In the genomic region with DNA sequence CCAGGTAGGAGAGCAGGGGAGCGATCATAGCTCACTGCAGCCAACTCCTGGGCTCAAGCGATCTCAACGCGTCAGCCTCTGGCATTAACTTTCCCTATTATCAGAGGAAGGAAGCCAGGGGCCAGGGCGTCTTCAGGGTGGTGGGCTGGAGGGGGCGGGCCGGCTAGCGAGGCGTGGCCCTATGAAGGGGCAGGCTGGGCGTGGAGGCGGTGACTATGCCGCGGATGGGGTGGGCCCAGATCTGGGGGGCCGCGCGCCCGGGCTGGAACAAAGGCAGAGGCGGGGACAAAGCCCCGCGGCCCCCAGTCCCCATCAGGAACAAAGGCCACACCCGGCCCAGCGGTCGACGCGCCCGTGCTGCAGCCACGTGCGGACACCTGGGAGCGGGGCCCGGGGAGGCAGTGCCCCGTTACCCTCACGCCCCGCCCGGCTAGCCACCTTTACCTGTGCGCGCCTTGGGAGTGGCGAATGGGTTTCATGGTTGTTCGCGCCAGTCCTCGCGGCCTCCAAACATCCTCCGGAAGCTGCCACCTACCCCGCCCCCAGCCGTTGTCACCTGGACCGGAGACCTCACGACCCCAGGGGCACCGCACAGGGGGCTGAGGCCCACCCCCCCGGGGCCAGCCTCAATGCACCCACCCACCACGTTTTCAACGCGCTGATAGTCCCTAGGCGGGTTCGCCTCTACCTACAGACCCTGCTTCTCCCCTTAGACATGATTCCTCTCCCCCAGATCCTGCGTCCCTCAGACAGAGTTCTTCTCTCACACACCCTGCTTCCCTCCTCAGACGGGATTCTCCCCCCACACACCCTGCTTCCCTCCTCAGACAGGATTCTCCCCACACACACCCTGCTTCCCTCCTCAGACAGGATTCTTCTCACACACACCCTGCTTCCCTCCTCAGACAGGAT, we compare ENCODE assay signal across 1 cellular context.
TF ChIP-seq lines count a peak whose summit lies in the region.

No MANE protein-coding gene starts in this region.

TF ChIP-seq in HepG2, 621 proteins besides CTCF, POLR2A, EP300 and RAD21 (continued from another document and continues in another):
- TF ChIP-seq NFKB2 (CRISPR knock-in tag; IDR thresholded peaks at IDR 0.05; ENCODE audit: borderline replicate concordance) (0 out of 2 replicates have a peak, but pooled peaks have one; percentile 15), BORCS8-MEF2B (CRISPR knock-in tag; IDR thresholded peaks at IDR 0.05) (peak; percentile 56; the same call in 1 of the 2 replicates), IKZF4 (CRISPR knock-in tag; IDR thresholded peaks at IDR 0.05; ENCODE audit: borderline replicate concordance, low read depth, not compliant biosample characterization) (peak; percentile 31), ZIK1 (CRISPR knock-in tag; IDR thresholded peaks at IDR 0.05; ENCODE audit: borderline replicate concordance, low read depth) (0 out of 2 replicates have a peak, but pooled peaks have one; percentile 48), SMYD3 (CRISPR knock-in tag; IDR thresholded peaks at IDR 0.05) (0 out of 2 replicates have a peak, but pooled peaks have one; percentile 33), ZNF558 (CRISPR knock-in tag; IDR thresholded peaks at IDR 0.05; ENCODE audit: borderline replicate concordance) (peak; percentile 71; the same call in 1 of the 2 replicates), ZNF160 (CRISPR knock-in tag; IDR thresholded peaks at IDR 0.05) (0 out of 2 replicates have a peak, but pooled peaks have one; percentile 64), ZNF556 (CRISPR knock-in tag; IDR thresholded peaks at IDR 0.05; ENCODE audit: borderline replicate concordance) (no peak), KDM5B (CRISPR knock-in tag; IDR thresholded peaks at IDR 0.05; ENCODE audit: borderline replicate concordance) (peak; percentile 28; the same call in 1 of the 2 replicates), YEATS2 (CRISPR knock-in tag; IDR thresholded peaks at IDR 0.05; ENCODE audit: borderline replicate concordance) (no peak), SP5 (CRISPR knock-in tag; IDR thresholded peaks at IDR 0.05; ENCODE audit: borderline replicate concordance, low read depth) (0 out of 2 replicates have a peak, but pooled peaks have one; percentile 21), SATB2 (CRISPR knock-in tag; IDR thresholded peaks at IDR 0.05) (no peak), ZSCAN22 (CRISPR knock-in tag; IDR thresholded peaks at IDR 0.05) (peak; percentile 98), RBFOX2 (IDR thresholded peaks at IDR 0.05; ENCODE audit: low read depth, low read length) (peak; percentile 63), TBX2 (CRISPR knock-in tag; IDR thresholded peaks at IDR 0.05; ENCODE audit: borderline replicate concordance) (peak; percentile 37; the same call in 1 of the 2 replicates), PHF20 (CRISPR knock-in tag; IDR thresholded peaks at IDR 0.05) (0 out of 2 replicates have a peak, but pooled peaks have one; percentile 19), MTA1 (CRISPR knock-in tag; IDR thresholded peaks at IDR 0.05; ENCODE audit: borderline replicate concordance) (0 out of 2 replicates have a peak, but pooled peaks have one; percentile 25), TARDBP (CRISPR knock-in tag; IDR thresholded peaks at IDR 0.05) (0 out of 2 replicates have a peak, but pooled peaks have one; percentile 28), BHLHE40 (IDR thresholded peaks at IDR 0.05; ENCODE audit: low read length) (peak; percentile 36; the same call in 1 of the 2 replicates), RXRA (CRISPR knock-in tag; IDR thresholded peaks at IDR 0.05) (0 out of 2 replicates have a peak, but pooled peaks have one; percentile 21), ADNP (CRISPR knock-in tag; IDR thresholded peaks at IDR 0.05) (no peak), SUZ12 (IDR thresholded peaks at IDR 0.05; ENCODE audit: low read depth, low read length) (no peak), GATAD2A (CRISPR knock-in tag; IDR thresholded peaks at IDR 0.05) (no peak), POGZ (CRISPR knock-in tag; IDR thresholded peaks at IDR 0.05) (0 out of 2 replicates have a peak, but pooled peaks have one; percentile 13), SRSF1 (optimal IDR thresholded peaks at IDR 0.05; ENCODE audit: low read depth, low read length) (no peak), HOXA3 (CRISPR knock-in tag; IDR thresholded peaks at IDR 0.05) (peak; percentile 44; the same call in 1 of the 2 replicates), NR2F6 (IDR thresholded peaks at IDR 0.05) (no peak), NR2F6 (CRISPR knock-in tag; IDR thresholded peaks at IDR 0.05) (peak; percentile 57; the same call in 1 of the 2 replicates), MIER3 (CRISPR knock-in tag; IDR thresholded peaks at IDR 0.05; ENCODE audit: borderline replicate concordance) (no peak)
- TF ChIP-seq, protein P1, sequence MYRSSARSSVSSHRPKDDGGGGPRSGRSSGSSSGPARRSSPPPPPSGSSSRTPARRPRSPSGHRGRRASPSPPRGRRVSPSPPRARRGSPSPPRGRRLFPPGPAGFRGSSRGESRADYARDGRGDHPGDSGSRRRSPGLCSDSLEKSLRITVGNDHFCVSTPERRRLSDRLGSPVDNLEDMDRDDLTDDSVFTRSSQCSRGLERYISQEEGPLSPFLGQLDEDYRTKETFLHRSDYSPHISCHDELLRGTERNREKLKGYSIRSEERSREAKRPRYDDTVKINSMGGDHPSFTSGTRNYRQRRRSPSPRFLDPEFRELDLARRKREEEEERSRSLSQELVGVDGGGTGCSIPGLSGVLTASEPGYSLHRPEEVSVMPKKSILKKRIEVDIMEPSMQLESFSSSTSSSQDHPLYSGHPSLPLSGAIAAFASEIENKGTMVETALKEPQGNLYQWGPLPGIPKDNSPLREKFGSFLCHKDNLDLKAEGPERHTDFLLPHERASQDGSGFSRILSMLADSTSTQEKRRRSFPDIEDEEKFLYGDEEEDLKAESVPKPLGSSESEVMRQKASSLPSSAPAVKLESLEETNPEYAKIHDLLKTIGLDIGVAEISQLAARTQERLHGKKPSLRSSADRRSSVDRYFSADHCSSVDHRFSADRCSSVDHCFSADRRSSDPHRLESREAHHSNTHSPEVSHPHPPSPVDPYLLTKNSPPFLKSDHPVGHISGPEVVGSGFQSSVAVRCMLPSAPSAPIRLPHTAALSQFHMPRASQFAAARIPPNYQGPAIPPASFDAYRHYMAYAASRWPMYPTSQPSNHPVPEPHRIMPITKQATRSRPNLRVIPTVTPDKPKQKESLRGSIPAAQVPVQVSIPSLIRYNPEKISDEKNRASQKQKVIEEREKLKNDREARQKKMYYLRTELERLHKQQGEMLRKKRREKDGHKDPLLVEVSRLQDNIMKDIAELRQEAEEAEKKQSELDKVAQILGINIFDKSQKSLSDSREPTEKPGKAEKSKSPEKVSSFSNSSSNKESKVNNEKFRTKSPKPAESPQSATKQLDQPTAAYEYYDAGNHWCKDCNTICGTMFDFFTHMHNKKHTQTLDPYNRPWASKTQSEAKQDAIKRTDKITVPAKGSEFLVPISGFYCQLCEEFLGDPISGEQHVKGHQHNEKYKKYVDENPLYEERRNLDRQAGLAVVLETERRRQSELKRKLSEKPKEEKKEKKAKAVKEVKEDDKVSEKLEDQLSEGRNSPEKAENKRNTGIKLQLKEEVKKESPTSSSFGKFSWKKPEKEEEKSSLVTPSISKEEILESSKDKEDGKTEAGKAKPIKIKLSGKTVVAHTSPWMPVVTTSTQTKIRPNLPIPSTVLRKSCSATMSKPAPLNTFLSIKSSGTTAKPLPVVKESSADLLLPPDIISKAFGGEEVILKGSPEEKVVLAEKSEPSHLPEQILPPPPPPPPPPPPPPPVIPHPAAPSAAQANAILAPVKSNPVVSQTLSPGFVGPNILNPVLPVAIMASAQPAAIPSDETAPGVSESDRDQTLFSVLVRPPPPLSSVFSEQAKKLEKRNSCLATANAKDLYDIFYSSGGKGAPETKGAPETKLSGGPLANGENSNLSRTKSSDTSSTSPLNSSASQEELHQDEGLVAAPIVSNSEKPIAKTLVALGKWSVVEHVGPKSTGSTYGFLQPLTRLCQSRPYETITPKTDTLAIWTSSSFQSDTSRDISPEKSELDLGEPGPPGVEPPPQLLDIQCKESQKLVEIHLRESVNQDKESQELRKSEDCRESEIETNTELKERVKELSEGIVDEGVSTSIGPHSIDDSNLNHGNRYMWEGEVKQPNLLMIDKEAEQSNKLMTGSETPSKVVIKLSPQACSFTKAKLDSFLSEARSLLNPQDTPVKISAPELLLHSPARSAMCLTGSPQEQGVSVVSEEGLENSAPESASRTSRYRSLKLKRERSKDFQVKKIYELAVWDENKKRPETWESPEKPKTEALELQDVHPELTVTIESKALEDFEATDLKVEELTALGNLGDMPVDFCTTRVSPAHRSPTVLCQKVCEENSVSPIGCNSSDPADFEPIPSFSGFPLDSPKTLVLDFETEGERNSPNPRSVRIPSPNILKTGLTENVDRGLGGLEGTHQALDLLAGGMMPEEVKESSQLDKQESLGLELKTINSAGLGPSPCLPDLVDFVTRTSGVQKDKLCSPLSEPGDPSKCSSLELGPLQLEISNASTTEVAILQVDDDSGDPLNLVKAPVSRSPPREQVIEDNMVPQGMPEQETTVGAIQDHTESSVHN (CRISPR knock-in tag; IDR thresholded peaks at IDR 0.05) = no peak
- TF ChIP-seq, protein P2, sequence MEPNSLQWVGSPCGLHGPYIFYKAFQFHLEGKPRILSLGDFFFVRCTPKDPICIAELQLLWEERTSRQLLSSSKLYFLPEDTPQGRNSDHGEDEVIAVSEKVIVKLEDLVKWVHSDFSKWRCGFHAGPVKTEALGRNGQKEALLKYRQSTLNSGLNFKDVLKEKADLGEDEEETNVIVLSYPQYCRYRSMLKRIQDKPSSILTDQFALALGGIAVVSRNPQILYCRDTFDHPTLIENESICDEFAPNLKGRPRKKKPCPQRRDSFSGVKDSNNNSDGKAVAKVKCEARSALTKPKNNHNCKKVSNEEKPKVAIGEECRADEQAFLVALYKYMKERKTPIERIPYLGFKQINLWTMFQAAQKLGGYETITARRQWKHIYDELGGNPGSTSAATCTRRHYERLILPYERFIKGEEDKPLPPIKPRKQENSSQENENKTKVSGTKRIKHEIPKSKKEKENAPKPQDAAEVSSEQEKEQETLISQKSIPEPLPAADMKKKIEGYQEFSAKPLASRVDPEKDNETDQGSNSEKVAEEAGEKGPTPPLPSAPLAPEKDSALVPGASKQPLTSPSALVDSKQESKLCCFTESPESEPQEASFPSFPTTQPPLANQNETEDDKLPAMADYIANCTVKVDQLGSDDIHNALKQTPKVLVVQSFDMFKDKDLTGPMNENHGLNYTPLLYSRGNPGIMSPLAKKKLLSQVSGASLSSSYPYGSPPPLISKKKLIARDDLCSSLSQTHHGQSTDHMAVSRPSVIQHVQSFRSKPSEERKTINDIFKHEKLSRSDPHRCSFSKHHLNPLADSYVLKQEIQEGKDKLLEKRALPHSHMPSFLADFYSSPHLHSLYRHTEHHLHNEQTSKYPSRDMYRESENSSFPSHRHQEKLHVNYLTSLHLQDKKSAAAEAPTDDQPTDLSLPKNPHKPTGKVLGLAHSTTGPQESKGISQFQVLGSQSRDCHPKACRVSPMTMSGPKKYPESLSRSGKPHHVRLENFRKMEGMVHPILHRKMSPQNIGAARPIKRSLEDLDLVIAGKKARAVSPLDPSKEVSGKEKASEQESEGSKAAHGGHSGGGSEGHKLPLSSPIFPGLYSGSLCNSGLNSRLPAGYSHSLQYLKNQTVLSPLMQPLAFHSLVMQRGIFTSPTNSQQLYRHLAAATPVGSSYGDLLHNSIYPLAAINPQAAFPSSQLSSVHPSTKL (CRISPR knock-in tag; IDR thresholded peaks at IDR 0.05) = no peak
- TF ChIP-seq, protein P3, sequence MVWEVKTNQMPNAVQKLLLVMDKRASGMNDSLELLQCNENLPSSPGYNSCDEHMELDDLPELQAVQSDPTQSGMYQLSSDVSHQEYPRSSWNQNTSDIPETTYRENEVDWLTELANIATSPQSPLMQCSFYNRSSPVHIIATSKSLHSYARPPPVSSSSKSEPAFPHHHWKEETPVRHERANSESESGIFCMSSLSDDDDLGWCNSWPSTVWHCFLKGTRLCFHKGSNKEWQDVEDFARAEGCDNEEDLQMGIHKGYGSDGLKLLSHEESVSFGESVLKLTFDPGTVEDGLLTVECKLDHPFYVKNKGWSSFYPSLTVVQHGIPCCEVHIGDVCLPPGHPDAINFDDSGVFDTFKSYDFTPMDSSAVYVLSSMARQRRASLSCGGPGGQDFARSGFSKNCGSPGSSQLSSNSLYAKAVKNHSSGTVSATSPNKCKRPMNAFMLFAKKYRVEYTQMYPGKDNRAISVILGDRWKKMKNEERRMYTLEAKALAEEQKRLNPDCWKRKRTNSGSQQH (CRISPR knock-in tag; IDR thresholded peaks at IDR 0.05; ENCODE audit: low read depth) = 0 out of 2 replicates have a peak, but pooled peaks have one; percentile 31
- TF ChIP-seq, protein P4, sequence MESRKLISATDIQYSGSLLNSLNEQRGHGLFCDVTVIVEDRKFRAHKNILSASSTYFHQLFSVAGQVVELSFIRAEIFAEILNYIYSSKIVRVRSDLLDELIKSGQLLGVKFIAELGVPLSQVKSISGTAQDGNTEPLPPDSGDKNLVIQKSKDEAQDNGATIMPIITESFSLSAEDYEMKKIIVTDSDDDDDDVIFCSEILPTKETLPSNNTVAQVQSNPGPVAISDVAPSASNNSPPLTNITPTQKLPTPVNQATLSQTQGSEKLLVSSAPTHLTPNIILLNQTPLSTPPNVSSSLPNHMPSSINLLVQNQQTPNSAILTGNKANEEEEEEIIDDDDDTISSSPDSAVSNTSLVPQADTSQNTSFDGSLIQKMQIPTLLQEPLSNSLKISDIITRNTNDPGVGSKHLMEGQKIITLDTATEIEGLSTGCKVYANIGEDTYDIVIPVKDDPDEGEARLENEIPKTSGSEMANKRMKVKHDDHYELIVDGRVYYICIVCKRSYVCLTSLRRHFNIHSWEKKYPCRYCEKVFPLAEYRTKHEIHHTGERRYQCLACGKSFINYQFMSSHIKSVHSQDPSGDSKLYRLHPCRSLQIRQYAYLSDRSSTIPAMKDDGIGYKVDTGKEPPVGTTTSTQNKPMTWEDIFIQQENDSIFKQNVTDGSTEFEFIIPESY (CRISPR knock-in tag; IDR thresholded peaks at IDR 0.05) = peak; percentile 20; the same call in 1 of the 2 replicates
- TF ChIP-seq, protein P5, sequence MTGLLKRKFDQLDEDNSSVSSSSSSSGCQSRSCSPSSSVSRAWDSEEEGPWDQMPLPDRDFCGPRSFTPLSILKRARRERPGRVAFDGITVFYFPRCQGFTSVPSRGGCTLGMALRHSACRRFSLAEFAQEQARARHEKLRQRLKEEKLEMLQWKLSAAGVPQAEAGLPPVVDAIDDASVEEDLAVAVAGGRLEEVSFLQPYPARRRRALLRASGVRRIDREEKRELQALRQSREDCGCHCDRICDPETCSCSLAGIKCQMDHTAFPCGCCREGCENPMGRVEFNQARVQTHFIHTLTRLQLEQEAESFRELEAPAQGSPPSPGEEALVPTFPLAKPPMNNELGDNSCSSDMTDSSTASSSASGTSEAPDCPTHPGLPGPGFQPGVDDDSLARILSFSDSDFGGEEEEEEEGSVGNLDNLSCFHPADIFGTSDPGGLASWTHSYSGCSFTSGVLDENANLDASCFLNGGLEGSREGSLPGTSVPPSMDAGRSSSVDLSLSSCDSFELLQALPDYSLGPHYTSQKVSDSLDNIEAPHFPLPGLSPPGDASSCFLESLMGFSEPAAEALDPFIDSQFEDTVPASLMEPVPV (CRISPR knock-in tag; IDR thresholded peaks at IDR 0.05) = peak; percentile 43; the same call in 1 of the 2 replicates
- TF ChIP-seq, protein P6, sequence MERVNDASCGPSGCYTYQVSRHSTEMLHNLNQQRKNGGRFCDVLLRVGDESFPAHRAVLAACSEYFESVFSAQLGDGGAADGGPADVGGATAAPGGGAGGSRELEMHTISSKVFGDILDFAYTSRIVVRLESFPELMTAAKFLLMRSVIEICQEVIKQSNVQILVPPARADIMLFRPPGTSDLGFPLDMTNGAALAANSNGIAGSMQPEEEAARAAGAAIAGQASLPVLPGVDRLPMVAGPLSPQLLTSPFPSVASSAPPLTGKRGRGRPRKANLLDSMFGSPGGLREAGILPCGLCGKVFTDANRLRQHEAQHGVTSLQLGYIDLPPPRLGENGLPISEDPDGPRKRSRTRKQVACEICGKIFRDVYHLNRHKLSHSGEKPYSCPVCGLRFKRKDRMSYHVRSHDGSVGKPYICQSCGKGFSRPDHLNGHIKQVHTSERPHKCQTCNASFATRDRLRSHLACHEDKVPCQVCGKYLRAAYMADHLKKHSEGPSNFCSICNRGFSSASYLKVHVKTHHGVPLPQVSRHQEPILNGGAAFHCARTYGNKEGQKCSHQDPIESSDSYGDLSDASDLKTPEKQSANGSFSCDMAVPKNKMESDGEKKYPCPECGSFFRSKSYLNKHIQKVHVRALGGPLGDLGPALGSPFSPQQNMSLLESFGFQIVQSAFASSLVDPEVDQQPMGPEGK (CRISPR knock-in tag; IDR thresholded peaks at IDR 0.05) = peak; percentile 55
